ENCODE assay signal across 7 cellular contexts in genomic region chr20:38920411-38920810, GRCh38.
"Had no signal": no experiment of that assay in that cellular context is flagged by ENCODE, and none has a peak within 500 bp of the region (broad histone marks: within the 10 kb centered on the region; RNA-seq: fewer than 3 reads in every experiment).

No MANE protein-coding gene starts in this region.

- DNase-seq: GOT3, H7, HFFc6, IMR-90 had no signal

- H3K9me3 Mint-ChIP-seq: HFFc6 had no signal

- H3K27ac Mint-ChIP-seq: HFFc6 had no signal

- ATAC-seq: HCT116 had no signal

- H3K9me3 ChIP-seq: HAP-1 had no signal

- H3K4me1 ChIP-seq: HAP-1 had no signal

- H3K36me3 ChIP-seq: HAP-1 had no signal

- H3K27ac ChIP-seq: HL-60 had no signal

- H3K4me3 Mint-ChIP-seq: HFFc6 had no signal

- H3K4me3 ChIP-seq: HAP-1 had no signal
